11 cellular contexts compared by ENCODE assay signal in the genomic region with DNA sequence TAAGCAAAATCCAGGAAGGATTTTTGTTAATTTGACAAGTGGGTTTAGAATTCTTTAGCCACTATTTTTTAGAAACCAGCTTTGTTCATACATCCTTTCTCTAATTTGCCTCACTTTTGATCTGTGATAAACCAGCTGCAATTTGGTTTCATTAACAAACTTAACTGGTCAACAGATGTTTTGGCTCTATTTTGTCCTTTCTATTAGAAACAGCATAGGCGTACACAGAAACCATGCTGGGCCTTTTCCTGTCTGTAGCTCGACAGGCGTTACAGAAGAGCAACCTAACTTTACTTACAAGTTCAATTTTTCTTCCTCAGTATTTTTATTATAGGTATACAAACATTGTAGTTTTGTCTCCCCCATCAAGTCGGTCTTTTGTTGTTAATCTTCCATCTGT. TPM values are rescaled to one million over a fixed set of nuclear protein-coding genes. Genes with fewer than 3 reads are reported as not detected.
DNase-seq lines count a peak whose midpoint lies in the region; ATAC-seq and TF ChIP-seq lines count a peak whose summit lies in the region.
"Had no signal": no experiment of that assay in that cellular context is flagged by ENCODE, and none has a peak within 500 bp of the region (broad histone marks: within the 10 kb centered on the region; RNA-seq: fewer than 3 reads in every experiment).

No MANE protein-coding gene starts in this region.

- no peaks in the 10 kb centered on the region for H3K27me3 ChIP-seq in CD4-positive, alpha-beta T cell (ENCODE audit: control insufficient read depth, insufficient read depth, low read length)
- H3K27me3 ChIP-seq: gastrocnemius medialis had no signal

- peak overlapping the region; percentile 81 for H3K27ac Mint-ChIP-seq in CD4-positive, alpha-beta T cell
- H3K27ac Mint-ChIP-seq in T-cell: peak overlapping the region; percentile 36 to 52

- H3K4me1 Mint-ChIP-seq in CD4-positive, alpha-beta T cell (ENCODE audit: low read depth): peaks cover 58% of the 10 kb centered on the region
- peaks cover 47 to 59% (median 51%) of the 10 kb centered on the region in 3 donors for H3K4me1 Mint-ChIP-seq in T-cell

- H3K9me3 Mint-ChIP-seq in CD4-positive, alpha-beta T cell: no peaks in the 10 kb centered on the region
- no peaks in the 10 kb centered on the region for H3K9me3 Mint-ChIP-seq in T-cell

- no peak overlapping the region for H3K27ac ChIP-seq in CD4-positive, alpha-beta T cell (ENCODE audit: low read depth, low read length)

- peak overlapping the region; percentile 13 for H3K4me3 Mint-ChIP-seq in CD4-positive, alpha-beta T cell
- peak overlapping the region in 1 of 3 donors; percentile 61 for H3K4me3 Mint-ChIP-seq in T-cell

- no peak for TF ChIP-seq CTCF in CD4-positive, alpha-beta T cell (IDR thresholded peaks at IDR 0.05)
- no peak for TF ChIP-seq CTCF in mucosa of descending colon (IDR thresholded peaks at IDR 0.05)

- POLR2A ChIA-PET in CD4-positive, alpha-beta T cell (lab: Charles Lee): interaction anchor here (0.6 to 2.4 kb wide), 5 partner anchors 13 to 159 kb away, joined by 3 to 11 read pairs (median 4); a partner anchor contains a TSS
- POLR2A ChIA-PET in T-cell (lab: Charles Lee): interaction anchor here in 1 of 2 donors (0.6 kb wide), 1 partner anchor 44 kb away, joined by 3 read pairs; no protein-coding TSS in a partner anchor

- H3K9me3 ChIP-seq in CD4-positive, alpha-beta T cell (ENCODE audit: control insufficient read depth, low read length): no peaks in the 10 kb centered on the region
- no peaks in the 10 kb centered on the region for H3K9me3 ChIP-seq in mucosa of descending colon
- H3K9me3 ChIP-seq: gastrocnemius medialis had no signal

- peaks cover 12% of the 10 kb centered on the region for H3K4me1 ChIP-seq in mucosa of descending colon (ENCODE audit: low read depth)

- no peak for ATAC-seq in CD4-positive, alpha-beta T cell (ENCODE audit: poor library complexity)
- ATAC-seq in GM21515 (IDR thresholded peaks at IDR 0.05; ENCODE audit: unreplicated experiment): peak; percentile 40
- no peak for ATAC-seq in T-cell (replicated peaks in 1 of 4)
- peak; percentile 30 for ATAC-seq in mucosa of descending colon
- no peak for ATAC-seq in activated CD4-positive, CD25-positive, alpha-beta regulatory T cell treated with anti-CD3 and anti-CD28 coated beads, Interleukin-2, amount 50 U/mL, for 24 hours
- ATAC-seq in HG02623 (IDR thresholded peaks at IDR 0.05; ENCODE audit: unreplicated experiment): no peak

- CTCF ChIA-PET in CD4-positive, alpha-beta T cell (lab: Charles Lee): interaction anchor here (1.3 kb wide), 1 partner anchor 11 kb away, joined by 3 read pairs; no protein-coding TSS in a partner anchor
- CTCF ChIA-PET in T-cell (lab: Charles Lee): interaction anchor here (0.6 to 1.2 kb wide), 2 partner anchors 17 to 64 kb away, joined by 3 to 4 read pairs; no protein-coding TSS in a partner anchor

- no peak overlapping the region for H3K4me3 ChIP-seq in mucosa of descending colon
- H3K4me3 ChIP-seq: gastrocnemius medialis had no signal

- no peaks in the 10 kb centered on the region for H3K27me3 Mint-ChIP-seq in CD4-positive, alpha-beta T cell
- H3K27me3 Mint-ChIP-seq in T-cell: no peaks in the 10 kb centered on the region

- peaks cover 37% of the 10 kb centered on the region for H3K36me3 Mint-ChIP-seq in CD4-positive, alpha-beta T cell (ENCODE audit: low read depth)
- H3K36me3 Mint-ChIP-seq in T-cell: peaks cover 23% of the 10 kb centered on the region

- intact Hi-C loops in CD4-positive, alpha-beta T cell (cut with DNase I, micrococcal nuclease): no loop called here
- intact Hi-C loops in mucosa of descending colon (cut with DNase I, micrococcal nuclease): no loop called here

- DNase-seq in CD4-positive, alpha-beta T cell: no peak
- DNase-seq in T-cell (no peak), mucosa of descending colon (no peak), SHP77 treated with DMSO at 0.1 percent for 48 hours (lab: John Stamatoyannopoulos, UW) (no peak), SIG-M5 treated with dmso at 0.1 percent for 504 hours (lab: John Stamatoyannopoulos, UW; ENCODE audit: unreplicated experiment) (no peak)
- DNase-seq: activated CD8-positive, alpha-beta memory T cell treated with anti-CD3 and anti-CD28 coated beads, Interleukin-2, amount 50 U/mL, for 48 hours; NCI-H1436 had no signal

- H3K36me3 ChIP-seq in mucosa of descending colon (ENCODE audit: low read depth): no peaks in the 10 kb centered on the region
- H3K36me3 ChIP-seq: gastrocnemius medialis had no signal

RNA-seq across cellular contexts. Expression of a gene that starts 28.2 kb away (rescaled TPM):
- total RNA-seq in CD4-positive, alpha-beta T cell: 10 to 100 TPM; 70.3 to 74.2 TPM
- total RNA-seq in T-cell (10 to 100 TPM; 46.2 to 94.4 (median 52.4) TPM), mucosa of descending colon (10 to 100 TPM; 29.5 to 60.5 (median 39.3) TPM)

Comparison
In these comparisons a context has a peak if more than half of its experiments do, and no peak if none do; other contexts are left out.
1. ATAC-seq: peak in GM21515 (single experiment) and mucosa of descending colon (single experiment); none in CD4-positive, alpha-beta T cell (single experiment), T-cell (0 of 4), activated CD4-positive, CD25-positive, alpha-beta regulatory T cell treated with anti-CD3 and anti-CD28 coated beads, Interleukin-2, amount 50 U/mL, for 24 hours (0 of 2) and HG02623 (single experiment).